1 cellular context compared by ENCODE assay signal in genomic region chr2:158459161-158460003, GRCh38.
TF ChIP-seq lines count a peak whose summit lies in the region.

No MANE protein-coding gene starts in this region.

TF ChIP-seq in GM12878, 131 proteins besides CTCF, POLR2A, EP300 and RAD21:
- TF ChIP-seq E4F1 (IDR thresholded peaks at IDR 0.05; ENCODE audit: borderline replicate concordance, partially characterized antibody) (no peak), MYC (IDR thresholded peaks at IDR 0.05; ENCODE audit: insufficient read depth, insufficient read length, insufficient replicate concordance, low read length, severe bottlenecking) (no peak), RCOR1 (conservative IDR thresholded peaks at IDR 0.05; ENCODE audit: low read depth, low read length) (no peak), FOS (IDR thresholded peaks at IDR 0.05; ENCODE audit: borderline replicate concordance, extremely low read depth, insufficient read length) (no peak), EGR1 (IDR thresholded peaks at IDR 0.05; ENCODE audit: borderline replicate concordance in 1 of 2, low read depth in 2 of 2, low read length in 2 of 2) (no peak), IKZF1 (conservative IDR thresholded peaks at IDR 0.05) (no peak), HDAC2 (IDR thresholded peaks at IDR 0.05) (no peak), RBBP5 (conservative IDR thresholded peaks at IDR 0.05) (no peak), REST (IDR thresholded peaks at IDR 0.05; ENCODE audit: low read depth, low read length) (no peak), SREBF2 (IDR thresholded peaks at IDR 0.05; ENCODE audit: low read length) (no peak), MYB (IDR thresholded peaks at IDR 0.05; ENCODE audit: borderline replicate concordance, low read depth, low read length) (no peak), SUZ12 (IDR thresholded peaks at IDR 0.05; ENCODE audit: unreplicated experiment) (no peak)
- TF ChIP-seq, protein P1, sequence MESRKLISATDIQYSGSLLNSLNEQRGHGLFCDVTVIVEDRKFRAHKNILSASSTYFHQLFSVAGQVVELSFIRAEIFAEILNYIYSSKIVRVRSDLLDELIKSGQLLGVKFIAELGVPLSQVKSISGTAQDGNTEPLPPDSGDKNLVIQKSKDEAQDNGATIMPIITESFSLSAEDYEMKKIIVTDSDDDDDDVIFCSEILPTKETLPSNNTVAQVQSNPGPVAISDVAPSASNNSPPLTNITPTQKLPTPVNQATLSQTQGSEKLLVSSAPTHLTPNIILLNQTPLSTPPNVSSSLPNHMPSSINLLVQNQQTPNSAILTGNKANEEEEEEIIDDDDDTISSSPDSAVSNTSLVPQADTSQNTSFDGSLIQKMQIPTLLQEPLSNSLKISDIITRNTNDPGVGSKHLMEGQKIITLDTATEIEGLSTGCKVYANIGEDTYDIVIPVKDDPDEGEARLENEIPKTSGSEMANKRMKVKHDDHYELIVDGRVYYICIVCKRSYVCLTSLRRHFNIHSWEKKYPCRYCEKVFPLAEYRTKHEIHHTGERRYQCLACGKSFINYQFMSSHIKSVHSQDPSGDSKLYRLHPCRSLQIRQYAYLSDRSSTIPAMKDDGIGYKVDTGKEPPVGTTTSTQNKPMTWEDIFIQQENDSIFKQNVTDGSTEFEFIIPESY (IDR thresholded peaks at IDR 0.05), result no peak
- TF ChIP-seq, protein P2, sequence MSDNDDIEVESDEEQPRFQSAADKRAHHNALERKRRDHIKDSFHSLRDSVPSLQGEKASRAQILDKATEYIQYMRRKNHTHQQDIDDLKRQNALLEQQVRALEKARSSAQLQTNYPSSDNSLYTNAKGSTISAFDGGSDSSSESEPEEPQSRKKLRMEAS (IDR thresholded peaks at IDR 0.05; ENCODE audit: low read depth, low read length), result no peak
TF ChIP-seq in GM12878: peak in this region for 0.
